20 cellular contexts compared by ENCODE assay signal in the genomic region with DNA sequence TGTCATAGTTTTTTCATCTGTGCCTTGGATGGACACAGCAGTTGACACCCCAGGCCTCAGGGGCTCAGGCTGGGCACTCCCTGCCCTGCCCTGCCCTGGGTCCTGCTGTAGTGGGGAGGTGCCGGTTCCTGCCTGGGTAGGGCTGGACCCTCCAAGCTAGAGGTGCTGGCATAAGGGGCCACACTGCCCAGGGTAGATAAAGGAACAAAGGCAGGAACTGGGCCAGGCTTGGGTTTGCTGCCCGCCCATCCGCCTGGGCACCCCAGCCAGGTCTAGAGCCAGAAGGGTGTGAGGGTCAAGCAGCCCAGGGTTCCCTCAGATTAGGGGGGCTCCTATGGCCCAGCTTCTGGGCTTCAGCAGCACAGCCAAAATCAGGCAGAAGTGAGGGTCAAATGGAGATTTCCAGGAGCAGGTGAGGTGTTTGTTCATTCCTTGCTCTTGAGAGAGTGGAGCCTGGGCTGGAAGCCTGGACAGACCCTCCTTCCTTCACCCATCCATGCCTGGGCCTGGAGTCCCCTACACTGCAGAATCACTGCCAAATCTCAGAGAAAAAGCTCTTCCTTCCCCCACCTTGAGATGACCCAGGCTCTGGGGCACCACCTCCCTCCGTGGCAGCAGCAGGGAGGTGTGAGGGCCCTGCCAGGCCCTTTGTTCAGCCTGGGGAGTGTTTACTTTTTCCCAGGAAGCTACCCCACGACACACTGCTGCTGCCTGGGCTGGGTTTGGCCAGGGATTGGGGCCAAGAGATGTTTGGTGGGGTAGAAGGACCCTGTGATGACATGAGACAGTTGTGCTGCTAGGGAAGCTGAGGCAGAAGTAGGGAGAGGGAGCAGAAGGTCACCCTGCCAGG. TPM values are rescaled to one million over a fixed set of nuclear protein-coding genes. Genes with fewer than 3 reads are reported as not detected.
A peak's percentile ranks its signal among the peaks of the same experiment; 100 is the strongest.
DNase-seq lines count a peak whose midpoint lies in the region; ATAC-seq and TF ChIP-seq lines count a peak whose summit lies in the region.
"Had no signal": no experiment of that assay in that cellular context is flagged by ENCODE, and none has a peak within 500 bp of the region (broad histone marks: within the 10 kb centered on the region; RNA-seq: fewer than 3 reads in every experiment).

No MANE protein-coding gene starts in this region.

- H3K23ac ChIP-seq in IMR-90 (ENCODE audit: low read depth, low read length) (0 out of 2 replicates have a peak overlapping the region, but pooled peaks have one; percentile 6), mesenchymal stem cell (ENCODE audit: low read length in 2 of 2) (no peak overlapping the region)

- H3K4me3 Mint-ChIP-seq in endothelial cell (ENCODE audit: unreplicated experiment) = no peak overlapping the region
- H3K4me3 Mint-ChIP-seq: activated CD4-positive, alpha-beta memory T cell treated with anti-CD3 and anti-CD28 coated beads, Interleukin-2, amount 10 ng/mL, durations not matched to agents 7 days and 5 days; CD8-positive, alpha-beta memory T cell had no signal

- no peak for TF ChIP-seq RAD21 in IMR-90 (IDR thresholded peaks at IDR 0.05; ENCODE audit: low read length)

- H3K4me3 ChIP-seq in IMR-90 (ENCODE audit: insufficient read depth, low read depth, low read length) = no peak overlapping the region
- no peak overlapping the region for H3K4me3 ChIP-seq in adrenal gland
- H3K4me3 ChIP-seq in mesenchymal stem cell (ENCODE audit: insufficient read depth in 1 of 2, low read depth in 1 of 2, low read length in 2 of 2) = no peak overlapping the region
- no peak overlapping the region for H3K4me3 ChIP-seq in subcutaneous abdominal adipose tissue (ENCODE audit: low read depth in 1 of 5, low read length in 5 of 5)
- H3K4me3 ChIP-seq in PC-9 = no peak overlapping the region
- H3K4me3 ChIP-seq: body of pancreas had no signal

- H3K4ac ChIP-seq in IMR-90 (ENCODE audit: low read depth, low read length) (peak overlapping the region; percentile 91), mesenchymal stem cell (ENCODE audit: low read depth in 1 of 2, low read length in 2 of 2) (no peak overlapping the region)

- dilution Hi-C loops in IMR-90 (cut with HindIII; ENCODE audit: low sequenced_read_pairs, unreplicated experiment) = no loop called here

- H4K8ac ChIP-seq in IMR-90 (ENCODE audit: low read depth in 2 of 2, low read length in 2 of 2) (peak overlapping the region in 1 of 2 experiments; percentile 25; a peak in 1 of 4 replicates), mesenchymal stem cell (ENCODE audit: low read length) (no peak overlapping the region)

- ATAC-seq in IMR-90 (ENCODE audit: low read depth) (no peak), HG02798 (IDR thresholded peaks at IDR 0.05; ENCODE audit: poor library complexity, unreplicated experiment) (no peak)
- ATAC-seq: body of pancreas had no signal

- H3K79me1 ChIP-seq in IMR-90 (ENCODE audit: low read depth in 1 of 2, low read length in 2 of 2) (peaks cover 14 to 77% of the 10 kb centered on the region in 2 experiments; a peak in 3 of 4 replicates), mesenchymal stem cell (replicated peaks; ENCODE audit: low read length, poor library complexity, severe bottlenecking) (no peaks in the 10 kb centered on the region)

- H2BK12ac ChIP-seq in mesenchymal stem cell (ENCODE audit: low read length in 2 of 2) = no peak overlapping the region

- H3K27me3 ChIP-seq in IMR-90 (ENCODE audit: control insufficient read depth, insufficient read depth, low read length) (no peaks in the 10 kb centered on the region), adrenal gland (no peaks in the 10 kb centered on the region), mesenchymal stem cell (ENCODE audit: control insufficient read depth in 1 of 2, insufficient read depth in 1 of 2, low read length in 2 of 2) (peaks cover 14 to 16% of the 10 kb centered on the region in 2 experiments), subcutaneous abdominal adipose tissue (ENCODE audit: control insufficient read depth in 5 of 5, insufficient read depth in 4 of 5, low read length in 5 of 5) (peaks cover 0 to 6% (median under 1%) of the 10 kb centered on the region in 5 donors), PC-9 (ENCODE audit: insufficient read depth, low read depth) (no peaks in the 10 kb centered on the region)
- H3K27me3 ChIP-seq: body of pancreas had no signal

- no peaks in the 10 kb centered on the region for H3K9me2 ChIP-seq in PC-9 (ENCODE audit: insufficient read depth)

- WGBS in IMR-90 (ENCODE audit: extremely low coverage in 2 of 2, insufficient read length in 1 of 2), 2 experiments = 100% methylated on average over 2 of the region's 5 CpGs; no CpG with 5 or more reads in 1 of the 2 experiments
- 73 to 94% (median 80%) methylated on average over 3 to 5 of the region's 5 CpGs for WGBS in adrenal gland, 4 donors
- 71% methylated on average over 5 of the region's 5 CpGs for WGBS in mesenchymal stem cell

- H3K14ac ChIP-seq in IMR-90 (replicated peaks; ENCODE audit: low read depth, low read length) = peak overlapping the region; percentile 61
- H3K14ac ChIP-seq in mesenchymal stem cell (ENCODE audit: low read length in 2 of 2) = no peak overlapping the region

- POLR2A ChIA-PET in IMR-90 (lab: Charles Lee; ENCODE audit: unreplicated experiment) (no interaction called here), PC-9 (lab: Charles Lee; ENCODE audit: unreplicated experiment) (no interaction called here)

- BruUV-seq in IMR-90 (replicated peaks; lab: Mats Ljungman, UMichigan) (no TSS peak), PC-9 (replicated peaks; lab: Mats Ljungman, UMichigan) (no TSS peak)

- peaks cover 6% of the 10 kb centered on the region for H3K27me3 Mint-ChIP-seq in endothelial cell (ENCODE audit: unreplicated experiment)
- H3K27me3 Mint-ChIP-seq: progenitor cell of endocrine pancreas had no signal

- H4K91ac ChIP-seq in IMR-90 (ENCODE audit: insufficient read depth, low read depth, low read length) (peak overlapping the region; percentile 76), mesenchymal stem cell (ENCODE audit: low read length) (no peak overlapping the region)

- H4K5ac ChIP-seq in IMR-90 (ENCODE audit: low read depth, low read length) = peak overlapping the region; percentile 30; the same call in 1 of the 2 replicates

- H3K4me1 Mint-ChIP-seq in endothelial cell (ENCODE audit: unreplicated experiment) = peaks cover 50% of the 10 kb centered on the region
- H3K4me1 Mint-ChIP-seq: activated CD4-positive, alpha-beta memory T cell treated with anti-CD3 and anti-CD28 coated beads, Interleukin-2, amount 10 ng/mL, durations not matched to agents 7 days and 5 days; CD8-positive, alpha-beta memory T cell had no signal

- H2BK120ac ChIP-seq in IMR-90 (ENCODE audit: low read depth, low read length) = peak overlapping the region; percentile 28
- H2BK120ac ChIP-seq in mesenchymal stem cell (ENCODE audit: low read depth, low read length) = no peak overlapping the region

- H2AK9ac ChIP-seq in IMR-90 (replicated peaks; ENCODE audit: low read depth, low read length, poor library complexity) = peak overlapping the region; percentile 66

- H3K9ac ChIP-seq in IMR-90 (ENCODE audit: low read depth, low read length) = no peak overlapping the region
- no peak overlapping the region for H3K9ac ChIP-seq in mesenchymal stem cell (ENCODE audit: low read length)
- H3K9ac ChIP-seq in subcutaneous abdominal adipose tissue (ENCODE audit: low read length in 5 of 5) = peak overlapping the region in 1 of 5 donors; percentile 48

- DNase-seq in IMR-90 = no peak
- DNase-seq in adrenal gland = no peak
- DNase-seq in mesenchymal stem cell = no peak
- no peak for DNase-seq in PC-9
- no peak for DNase-seq in endothelial cell (ENCODE audit: low spot score)
- no peak for DNase-seq in NCI-H748 treated with DMSO at 0.1 percent for 48 hours (lab: John Stamatoyannopoulos, UW)
- DNase-seq: activated CD4-positive, alpha-beta memory T cell treated with anti-CD3 and anti-CD28 coated beads, Interleukin-2, amount 10 ng/mL, durations not matched to agents 7 days and 5 days; activated effector memory CD4-positive, alpha-beta T cell treated with Interleukin-2 at 50 U/mL for 16 hours; body of pancreas; CD8-positive, alpha-beta memory T cell; hippocampal formation; midbrain; NCI-H1048; NCI-H2227 treated with DMSO at 0.1 percent for 48 hours; stimulated activated CD4-positive, alpha-beta T cell treated with anti-CD3 and anti-CD28 coated beads, Interleukin-2, amount 100 ng/mL, for 48 hours; stimulated activated naive CD4-positive, alpha-beta T cell treated with Interleukin-2 at 50 U/mL for 16 hours had no signal

- H3F3A ChIP-seq in PC-9 (ENCODE audit: insufficient read depth, low read depth) = peaks cover 3% of the 10 kb centered on the region; the same call in 1 of the 2 replicates

- H3K27ac ChIP-seq in IMR-90 (ENCODE audit: insufficient read depth, low read length) = no peak overlapping the region; the same call in 1 of the 2 replicates
- H3K27ac ChIP-seq in adrenal gland = peak overlapping the region in 3 of 5 donors; percentile 3 to 19 (median 8)
- H3K27ac ChIP-seq in mesenchymal stem cell (ENCODE audit: low read length, poor library complexity, severe bottlenecking) = no peak overlapping the region
- H3K27ac ChIP-seq in subcutaneous abdominal adipose tissue (ENCODE audit: low read depth, low read length) = peak overlapping the region; percentile 83
- no peak overlapping the region for H3K27ac ChIP-seq in PC-9

- H3K4me1 ChIP-seq in IMR-90 (ENCODE audit: control insufficient read depth, insufficient read depth, low read length) (peaks cover 59% of the 10 kb centered on the region), adrenal gland (replicated peaks in 1 of 2) (peaks cover 14 to 19% of the 10 kb centered on the region in 2 donors), mesenchymal stem cell (ENCODE audit: control insufficient read depth, insufficient read depth, low read depth, low read length) (peaks cover 53% of the 10 kb centered on the region), subcutaneous abdominal adipose tissue (ENCODE audit: control insufficient read depth in 5 of 5, insufficient read depth in 5 of 5, low read length in 5 of 5) (peaks cover 26 to 100% (median 72%) of the 10 kb centered on the region in 5 donors), PC-9 (replicated peaks; ENCODE audit: insufficient read depth) (peaks cover 38% of the 10 kb centered on the region)

- H3K4me2 ChIP-seq in IMR-90 (ENCODE audit: low read depth, low read length) (no peak overlapping the region), mesenchymal stem cell (ENCODE audit: low read length, poor library complexity, severe bottlenecking) (no peak overlapping the region), PC-9 (no peak overlapping the region; the same call in 1 of the 2 replicates)

- H2AK5ac ChIP-seq in IMR-90 (ENCODE audit: low read depth, low read length) (peak overlapping the region; percentile 92), mesenchymal stem cell (ENCODE audit: low read length, severe bottlenecking) (peak overlapping the region; percentile 51)

- peaks cover 34% of the 10 kb centered on the region for H3K9me1 ChIP-seq in IMR-90 (ENCODE audit: insufficient read depth, low read length)

- H2AFZ ChIP-seq in IMR-90 (replicated peaks; ENCODE audit: low read length, poor library complexity) (no peak overlapping the region), mesenchymal stem cell (ENCODE audit: low read depth, low read length) (no peak overlapping the region), PC-9 (no peak overlapping the region)

- H3K56ac ChIP-seq in IMR-90 (ENCODE audit: extremely low read depth, insufficient read depth, low read length) = no peak overlapping the region

- H2BK5ac ChIP-seq in IMR-90 (ENCODE audit: low read depth, low read length, poor library complexity, severe bottlenecking) (peak overlapping the region; percentile 9), mesenchymal stem cell (ENCODE audit: low read depth, low read length, poor library complexity, severe bottlenecking) (no peak overlapping the region)

- H3K18ac ChIP-seq in IMR-90 (ENCODE audit: low read depth, low read length) (no peak overlapping the region), mesenchymal stem cell (ENCODE audit: low read depth in 1 of 2, low read length in 2 of 2) (no peak overlapping the region)

- H3K9me3 ChIP-seq in IMR-90 (ENCODE audit: control insufficient read depth, insufficient read depth, low read length) (no peaks in the 10 kb centered on the region), adrenal gland (replicated peaks in 1 of 3) (no peaks in the 10 kb centered on the region), mesenchymal stem cell (ENCODE audit: control insufficient read depth, low read length) (no peaks in the 10 kb centered on the region), subcutaneous abdominal adipose tissue (ENCODE audit: control insufficient read depth in 5 of 5, low read length in 5 of 5) (no peaks in the 10 kb centered on the region), PC-9 (ENCODE audit: insufficient read depth, low read depth) (no peaks in the 10 kb centered on the region)
- H3K9me3 ChIP-seq: body of pancreas had no signal

- no peaks in the 10 kb centered on the region for H3K9me3 Mint-ChIP-seq in endothelial cell (ENCODE audit: unreplicated experiment)
- H3K9me3 Mint-ChIP-seq: activated CD4-positive, alpha-beta memory T cell treated with anti-CD3 and anti-CD28 coated beads, Interleukin-2, amount 10 ng/mL, durations not matched to agents 7 days and 5 days; CD8-positive, alpha-beta memory T cell had no signal

- H3K36me3 ChIP-seq in IMR-90 (ENCODE audit: control insufficient read depth, insufficient read depth, low read length) (peaks cover 14% of the 10 kb centered on the region; the same call in 1 of the 2 replicates), adrenal gland (replicated peaks in 1 of 2) (no peaks in the 10 kb centered on the region), mesenchymal stem cell (ENCODE audit: control insufficient read depth in 1 of 2, insufficient read depth in 2 of 2, low read depth in 1 of 2, low read length in 2 of 2) (peaks cover 0 to 33% of the 10 kb centered on the region in 2 experiments), subcutaneous abdominal adipose tissue (ENCODE audit: control insufficient read depth in 5 of 5, insufficient read depth in 5 of 5, low read length in 5 of 5) (no peaks in the 10 kb centered on the region), PC-9 (ENCODE audit: low read depth) (no peaks in the 10 kb centered on the region)

- in situ Hi-C loops in IMR-90 (cut with MboI; ENCODE audit: low sequenced_read_pairs) = no loop called here

- peak overlapping the region; percentile 16 for H2BK20ac ChIP-seq in IMR-90 (ENCODE audit: low read depth, low read length)

- no peak for TF ChIP-seq POLR2A in IMR-90 (IDR thresholded peaks at IDR 0.05; ENCODE audit: low read depth, low read length)
- no peak for TF ChIP-seq POLR2A in adrenal gland (IDR thresholded peaks at IDR 0.05)

- intact Hi-C loops in IMR-90 (cut with micrococcal nuclease) (no loop called here), adrenal gland (cut with DNase I) (no loop called here), PC-9 (cut with micrococcal nuclease; ENCODE audit: unreplicated experiment) (no loop called here)

- peak overlapping the region; percentile 32; the same call in 1 of the 3 replicates for H2BK15ac ChIP-seq in IMR-90 (ENCODE audit: low read depth, low read length)
- peak overlapping the region; percentile 1 for H2BK15ac ChIP-seq in mesenchymal stem cell (ENCODE audit: low read depth, poor library complexity, severe bottlenecking)

- H3K79me2 ChIP-seq in PC-9 (ENCODE audit: low read depth) = no peaks in the 10 kb centered on the region

- H4K20me1 ChIP-seq in IMR-90 (ENCODE audit: insufficient read depth, low read length) = 0 out of 2 replicates have a peak, but pooled peaks cover 4% of the 10 kb centered on the region
- no peaks in the 10 kb centered on the region for H4K20me1 ChIP-seq in PC-9 (ENCODE audit: insufficient read depth)

- H3K36me3 Mint-ChIP-seq in endothelial cell (ENCODE audit: low read depth, unreplicated experiment) = peaks cover 12% of the 10 kb centered on the region
- H3K36me3 Mint-ChIP-seq: CD8-positive, alpha-beta memory T cell had no signal

- TF ChIP-seq CTCF in IMR-90 (conservative IDR thresholded peaks at IDR 0.05; ENCODE audit: low read depth, low read length) = no peak
- no peak for TF ChIP-seq CTCF in adrenal gland (IDR thresholded peaks at IDR 0.05)
- no peak for TF ChIP-seq CTCF in PC-9 (conservative IDR thresholded peaks at IDR 0.05)
- no peak for TF ChIP-seq CTCF in endothelial cell (IDR thresholded peaks at IDR 0.05; ENCODE audit: unreplicated experiment)

- H3K27ac Mint-ChIP-seq in endothelial cell (ENCODE audit: unreplicated experiment) = no peak overlapping the region
- H3K27ac Mint-ChIP-seq: activated CD4-positive, alpha-beta memory T cell treated with anti-CD3 and anti-CD28 coated beads, Interleukin-2, amount 10 ng/mL, durations not matched to agents 7 days and 5 days; CD8-positive, alpha-beta memory T cell; progenitor cell of endocrine pancreas had no signal

- CTCF ChIA-PET in IMR-90 (lab: Yijun Ruan, JAX) = interaction anchor here (1.0 kb wide), 1 partner anchor 27 kb away, joined by 3 read pairs; no protein-coding TSS in a partner anchor
- CTCF ChIA-PET in PC-9 (lab: Charles Lee) = interaction anchor here (0.6 to 0.9 kb wide), 2 partner anchors 30 to 1117 kb away, joined by 3 to 4 read pairs; no protein-coding TSS in a partner anchor

RNA-seq across cellular contexts. Expression of a gene that starts 7.1 kb away (rescaled TPM):
- 7.3 and 9.2 TPM in 2 replicates for total RNA-seq in IMR-90 (2012; rRNA removed)
- 23.3 and 26.7 TPM in 2 replicates for polyA plus RNA-seq in IMR-90 (2012; rRNA removed)
- 18.0 and 30.3 TPM in 2 replicates for polyA plus RNA-seq in IMR-90 (2012; cell fraction: cytosol; rRNA removed)
- polyA plus RNA-seq in IMR-90 (2012; cell fraction: nucleus; rRNA removed; ENCODE audit: low replicate concordance) = 18.6 and 46.8 TPM in 2 replicates
- 10 to 100 TPM in 6 of 8 donors, 1 to 10 TPM in 2; 9.0 to 21.1 (median 13.6) TPM for total RNA-seq in adrenal gland
- 10 to 100 TPM in 2 of 3 donors, 1 to 10 TPM in 1; 7.3 to 16.7 (median 14.5) TPM for polyA plus RNA-seq in adrenal gland
- polyA plus RNA-seq in mesenchymal stem cell (2013, experiment 1 of 2) = 23.6 TPM
- 23.0 TPM for polyA plus RNA-seq in mesenchymal stem cell (2013, experiment 2 of 2)
- total RNA-seq in PC-9 (2021) = 34.0 and 49.1 TPM in 2 replicates
- total RNA-seq in endothelial cell (ENCODE audit: unreplicated experiment) = 21.3 TPM
- total RNA-seq: CD8-positive, alpha-beta memory T cell had no signal
- polyA plus RNA-seq: CD8-positive, alpha-beta memory T cell had no signal

RNA-seq across cellular contexts. Expression of a gene that starts 29.2 kb away (rescaled TPM):
- total RNA-seq in IMR-90 (2012; rRNA removed) (not detected in 2 replicates), adrenal gland (not detected), PC-9 (2021) (0.48 TPM in 1 of 2 replicates, not detected in the other), endothelial cell (ENCODE audit: unreplicated experiment) (0.59 TPM)
- polyA plus RNA-seq in IMR-90 (2012; rRNA removed) (0.04 TPM in 1 of 2 replicates, not detected in the other), adrenal gland (not detected)
- not detected in 2 replicates for polyA plus RNA-seq in IMR-90 (2012; cell fraction: cytosol; rRNA removed)
- polyA plus RNA-seq in IMR-90 (2012; cell fraction: nucleus; rRNA removed; ENCODE audit: low replicate concordance) = 0.08 and 0.13 TPM in 2 replicates
- not detected for polyA plus RNA-seq in mesenchymal stem cell (2013, experiment 1 of 2)
- not detected for polyA plus RNA-seq in mesenchymal stem cell (2013, experiment 2 of 2)
- total RNA-seq: activated CD4-positive, alpha-beta memory T cell treated with anti-CD3 and anti-CD28 coated beads, Interleukin-2, amount 10 ng/mL, durations not matched to agents 7 days and 5 days; body of pancreas; CD8-positive, alpha-beta memory T cell; T-helper 2 cell treated with Interferon-gamma antibody and Interleukin-4, amounts not matched to agents 100 ng/mL and 5 ng/mL, for 36 hours had no signal
- polyA plus RNA-seq: CD8-positive, alpha-beta memory T cell had no signal

RNA-seq across cellular contexts. Expression of a gene that starts 42.8 kb away (rescaled TPM):
- total RNA-seq in IMR-90 (2012; rRNA removed) = 0.36 TPM in 1 of 2 replicates, not detected in the other
- polyA plus RNA-seq in IMR-90 (2012; rRNA removed) = 0.12 and 0.36 TPM in 2 replicates
- polyA plus RNA-seq in IMR-90 (2012; cell fraction: cytosol; rRNA removed) = 0.04 and 0.15 TPM in 2 replicates
- 0.37 and 0.78 TPM in 2 replicates for polyA plus RNA-seq in IMR-90 (2012; cell fraction: nucleus; rRNA removed; ENCODE audit: low replicate concordance)
- total RNA-seq in adrenal gland = 10 to 100 TPM in 1 of 8 donors, under 1 TPM in 5, not detected in 2; 0.07 to 48.8 (median 0.43) TPM
- under 1 TPM; 0.05 to 0.30 (median 0.08) TPM for polyA plus RNA-seq in adrenal gland
- polyA plus RNA-seq in mesenchymal stem cell (2013, experiment 1 of 2) = 0.01 TPM
- 0.03 TPM for polyA plus RNA-seq in mesenchymal stem cell (2013, experiment 2 of 2)
- total RNA-seq in PC-9 (2021) = 0.33 and 0.37 TPM in 2 replicates
- 0.56 TPM for total RNA-seq in endothelial cell (ENCODE audit: unreplicated experiment)
- total RNA-seq: activated CD4-positive, alpha-beta memory T cell treated with anti-CD3 and anti-CD28 coated beads, Interleukin-2, amount 10 ng/mL, durations not matched to agents 7 days and 5 days; CD8-positive, alpha-beta memory T cell; T-helper 2 cell treated with Interferon-gamma antibody and Interleukin-4, amounts not matched to agents 100 ng/mL and 5 ng/mL, for 36 hours had no signal
- polyA plus RNA-seq: CD8-positive, alpha-beta memory T cell had no signal

Comparison
In these comparisons a context has a peak if more than half of its experiments do, and no peak if none do; other contexts are left out.
1. H3K27ac ChIP-seq: peak in adrenal gland (3 of 5) and subcutaneous abdominal adipose tissue (single experiment); none in IMR-90 (single experiment), mesenchymal stem cell (single experiment) and PC-9 (single experiment).